2 cellular contexts compared by ENCODE assay signal in the genomic region with DNA sequence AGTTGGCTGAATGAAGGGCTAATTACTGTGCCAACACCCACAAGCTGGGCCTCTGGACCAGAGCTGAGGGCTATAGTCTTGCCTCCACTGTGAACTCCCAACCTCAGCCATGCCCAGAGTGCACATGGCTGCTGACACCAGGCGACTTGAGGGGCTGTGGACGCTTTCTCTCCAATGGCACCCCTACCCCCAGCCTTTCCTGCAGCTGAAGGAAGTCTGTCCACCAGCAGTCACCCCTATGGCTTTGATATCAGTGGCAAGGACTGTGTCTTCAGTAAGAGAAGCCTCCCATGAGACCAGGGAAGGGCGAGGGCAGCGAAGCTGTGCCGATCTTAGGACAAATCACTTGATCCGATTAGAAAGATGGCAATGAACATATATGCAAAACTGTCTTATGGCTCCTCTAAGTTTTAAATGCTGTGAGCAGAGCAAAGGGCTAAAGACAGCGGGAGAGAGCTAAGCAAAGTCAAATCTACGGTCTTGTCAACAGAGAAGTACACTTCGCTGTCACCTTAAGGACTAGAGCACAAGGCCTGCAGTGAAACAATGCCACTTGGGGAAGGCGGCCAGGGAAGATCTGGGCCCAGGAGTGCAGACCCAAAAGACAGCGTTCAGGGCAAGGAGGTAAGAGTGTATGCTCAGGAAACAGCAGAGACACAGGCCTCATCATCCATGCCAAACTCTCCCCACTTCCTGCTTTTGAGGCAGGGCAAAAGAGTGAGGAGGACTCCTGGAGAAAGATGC.
TF ChIP-seq lines count a peak whose summit lies in the region.

No MANE protein-coding gene starts in this region.

TF ChIP-seq in IMR-90, 13 proteins besides CTCF, POLR2A, EP300 and RAD21:
- TF ChIP-seq RFX5 (IDR thresholded peaks at IDR 0.05; ENCODE audit: low read depth, low read length) (no peak), RCOR1 (IDR thresholded peaks at IDR 0.05; ENCODE audit: insufficient replicate concordance, low read length) (no peak)

TF ChIP-seq in K562, 482 proteins besides CTCF, POLR2A, EP300 and RAD21:
- no peak for TF ChIP-seq ZC3H11A (IDR thresholded peaks at IDR 0.05; ENCODE audit: low read depth, low read length)
- TF ChIP-seq RBFOX2 (IDR thresholded peaks at IDR 0.05; ENCODE audit: low read depth, low read length), result no peak
- TF ChIP-seq ADNP (tag; IDR thresholded peaks at IDR 0.05), result no peak
- no peak for TF ChIP-seq NR2C1 (IDR thresholded peaks at IDR 0.05)
- no peak for TF ChIP-seq NR2C1 (tag; IDR thresholded peaks at IDR 0.05)
- no peak for TF ChIP-seq BRD4 (IDR thresholded peaks at IDR 0.05)
- no peak for TF ChIP-seq TCF7L2 (IDR thresholded peaks at IDR 0.05; ENCODE audit: low read depth, low read length)
- TF ChIP-seq, protein P1, sequence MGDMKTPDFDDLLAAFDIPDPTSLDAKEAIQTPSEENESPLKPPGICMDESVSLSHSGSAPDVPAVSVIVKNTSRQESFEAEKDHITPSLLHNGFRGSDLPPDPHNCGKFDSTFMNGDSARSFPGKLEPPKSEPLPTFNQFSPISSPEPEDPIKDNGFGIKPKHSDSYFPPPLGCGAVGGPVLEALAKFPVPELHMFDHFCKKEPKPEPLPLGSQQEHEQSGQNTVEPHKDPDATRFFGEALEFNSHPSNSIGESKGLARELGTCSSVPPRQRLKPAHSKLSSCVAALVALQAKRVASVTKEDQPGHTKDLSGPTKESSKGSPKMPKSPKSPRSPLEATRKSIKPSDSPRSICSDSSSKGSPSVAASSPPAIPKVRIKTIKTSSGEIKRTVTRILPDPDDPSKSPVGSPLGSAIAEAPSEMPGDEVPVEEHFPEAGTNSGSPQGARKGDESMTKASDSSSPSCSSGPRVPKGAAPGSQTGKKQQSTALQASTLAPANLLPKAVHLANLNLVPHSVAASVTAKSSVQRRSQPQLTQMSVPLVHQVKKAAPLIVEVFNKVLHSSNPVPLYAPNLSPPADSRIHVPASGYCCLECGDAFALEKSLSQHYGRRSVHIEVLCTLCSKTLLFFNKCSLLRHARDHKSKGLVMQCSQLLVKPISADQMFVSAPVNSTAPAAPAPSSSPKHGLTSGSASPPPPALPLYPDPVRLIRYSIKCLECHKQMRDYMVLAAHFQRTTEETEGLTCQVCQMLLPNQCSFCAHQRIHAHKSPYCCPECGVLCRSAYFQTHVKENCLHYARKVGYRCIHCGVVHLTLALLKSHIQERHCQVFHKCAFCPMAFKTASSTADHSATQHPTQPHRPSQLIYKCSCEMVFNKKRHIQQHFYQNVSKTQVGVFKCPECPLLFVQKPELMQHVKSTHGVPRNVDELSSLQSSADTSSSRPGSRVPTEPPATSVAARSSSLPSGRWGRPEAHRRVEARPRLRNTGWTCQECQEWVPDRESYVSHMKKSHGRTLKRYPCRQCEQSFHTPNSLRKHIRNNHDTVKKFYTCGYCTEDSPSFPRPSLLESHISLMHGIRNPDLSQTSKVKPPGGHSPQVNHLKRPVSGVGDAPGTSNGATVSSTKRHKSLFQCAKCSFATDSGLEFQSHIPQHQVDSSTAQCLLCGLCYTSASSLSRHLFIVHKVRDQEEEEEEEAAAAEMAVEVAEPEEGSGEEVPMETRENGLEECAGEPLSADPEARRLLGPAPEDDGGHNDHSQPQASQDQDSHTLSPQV (IDR thresholded peaks at IDR 0.05), result no peak
- no peak for TF ChIP-seq CBX5 (IDR thresholded peaks at IDR 0.05; ENCODE audit: borderline replicate concordance, low read depth)
- TF ChIP-seq, protein P2, sequence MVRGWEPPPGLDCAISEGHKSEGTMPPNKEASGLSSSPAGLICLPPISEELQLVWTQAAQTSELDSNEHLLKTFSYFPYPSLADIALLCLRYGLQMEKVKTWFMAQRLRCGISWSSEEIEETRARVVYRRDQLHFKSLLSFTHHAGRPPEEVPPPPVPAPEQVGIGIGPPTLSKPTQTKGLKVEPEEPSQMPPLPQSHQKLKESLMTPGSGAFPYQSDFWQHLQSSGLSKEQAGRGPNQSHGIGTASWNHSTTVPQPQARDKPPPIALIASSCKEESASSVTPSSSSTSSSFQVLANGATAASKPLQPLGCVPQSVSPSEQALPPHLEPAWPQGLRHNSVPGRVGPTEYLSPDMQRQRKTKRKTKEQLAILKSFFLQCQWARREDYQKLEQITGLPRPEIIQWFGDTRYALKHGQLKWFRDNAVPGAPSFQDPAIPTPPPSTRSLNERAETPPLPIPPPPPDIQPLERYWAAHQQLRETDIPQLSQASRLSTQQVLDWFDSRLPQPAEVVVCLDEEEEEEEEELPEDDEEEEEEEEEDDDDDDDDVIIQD (CRISPR knock-in tag; IDR thresholded peaks at IDR 0.05), result no peak
- no peak for TF ChIP-seq NFE2L1 (tag; IDR thresholded peaks at IDR 0.05; ENCODE audit: borderline replicate concordance, low read depth)
- no peak for TF ChIP-seq ZBTB7A (IDR thresholded peaks at IDR 0.05; ENCODE audit: borderline replicate concordance, control insufficient read depth, low read depth, low read length)
- no peak for TF ChIP-seq BCOR (IDR thresholded peaks at IDR 0.05)
- no peak for TF ChIP-seq HDAC3 (IDR thresholded peaks at IDR 0.05; ENCODE audit: borderline replicate concordance, partially characterized antibody)
- no peak for TF ChIP-seq TCFL5 (CRISPR knock-in tag; conservative IDR thresholded peaks at IDR 0.05)
- no peak for TF ChIP-seq ELF4 (CRISPR knock-in tag; IDR thresholded peaks at IDR 0.05)
- no peak for TF ChIP-seq MCM5 (IDR thresholded peaks at IDR 0.05; ENCODE audit: low read depth)
- no peak for TF ChIP-seq HNRNPLL (IDR thresholded peaks at IDR 0.05; ENCODE audit: low read depth, low read length, poor library complexity, severe bottlenecking)
- no peak for TF ChIP-seq CSDE1 (IDR thresholded peaks at IDR 0.05)
- no peak for TF ChIP-seq MAFK (IDR thresholded peaks at IDR 0.05; ENCODE audit: low read length)
- no peak for TF ChIP-seq FIP1L1 (IDR thresholded peaks at IDR 0.05; ENCODE audit: low read depth, low read length, poor library complexity, severe bottlenecking)
